ENCODE assay signal across 1 cellular context in the genomic region with DNA sequence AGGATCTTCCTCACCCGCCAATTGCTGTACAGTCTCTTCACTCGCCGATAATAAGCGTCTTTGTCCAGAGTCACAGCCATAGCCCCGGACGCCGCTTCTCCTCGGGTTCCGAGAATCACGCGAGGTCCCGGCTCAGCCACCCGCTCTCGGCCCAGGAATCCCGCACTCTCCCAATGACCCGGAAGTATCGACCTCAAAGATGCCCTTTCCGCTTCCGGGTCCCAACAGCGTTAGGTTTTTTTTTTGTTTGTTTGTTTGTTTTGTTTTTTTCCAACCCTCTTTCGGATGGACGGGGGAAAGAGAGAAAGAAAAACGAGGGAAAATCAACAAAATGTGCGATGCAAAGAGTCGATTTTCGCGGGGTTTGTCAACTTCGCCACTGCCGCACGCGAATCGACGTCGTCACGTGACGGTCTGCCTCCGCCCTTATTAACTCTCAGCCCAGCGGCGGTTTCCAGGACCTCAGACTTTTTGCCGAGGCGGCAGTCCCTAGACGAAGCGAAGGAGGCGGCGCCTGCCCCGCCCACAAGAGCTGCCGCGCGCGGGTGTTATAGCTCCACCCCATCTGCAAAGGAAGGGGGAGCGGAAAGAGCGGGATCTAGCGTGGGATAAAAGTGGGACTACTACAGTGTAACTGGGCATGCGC.
A peak's percentile ranks its signal among the peaks of the same experiment; 100 is the strongest.
TF ChIP-seq lines count a peak whose summit lies in the region.

Gene SUPT16H (minus strand): TSS at position 172 of the 646 bp plus-strand sequence. CDS start 92 bp downstream, at position 80.

TF ChIP-seq in K562, 482 proteins besides CTCF, POLR2A, EP300 and RAD21 (continued from another document and continues in another):
- no peak for TF ChIP-seq ZNF589 (CRISPR knock-in tag; IDR thresholded peaks at IDR 0.05; ENCODE audit: low read depth)
- TF ChIP-seq ZNF436 (CRISPR knock-in tag; IDR thresholded peaks at IDR 0.05), result no peak
- TF ChIP-seq ARNT (IDR thresholded peaks at IDR 0.05), result 0 out of 4 replicates have a peak, but pooled peaks have one; percentile 44 to 48
- TF ChIP-seq MTA2 (IDR thresholded peaks at IDR 0.05; ENCODE audit: low read depth), result peak; percentile 78
- TF ChIP-seq ZNF431 (CRISPR knock-in tag; IDR thresholded peaks at IDR 0.05), result no peak
- TF ChIP-seq BACH1 (tag; IDR thresholded peaks at IDR 0.05), result no peak
- peak; percentile 41; the same call in 1 of the 2 replicates for TF ChIP-seq ETV5 (CRISPR knock-in tag; IDR thresholded peaks at IDR 0.05; ENCODE audit: low read depth)
- peak; percentile 10; the same call in 1 of the 2 replicates for TF ChIP-seq ARID1B (IDR thresholded peaks at IDR 0.05)
- no peak for TF ChIP-seq ZNF717 (CRISPR knock-in tag; IDR thresholded peaks at IDR 0.05)
- TF ChIP-seq MEIS2 (IDR thresholded peaks at IDR 0.05; ENCODE audit: partially characterized antibody), result no peak
- no peak for TF ChIP-seq PCBP2 (IDR thresholded peaks at IDR 0.05; ENCODE audit: low read depth, low read length, poor library complexity, severe bottlenecking)
- TF ChIP-seq, protein P1, sequence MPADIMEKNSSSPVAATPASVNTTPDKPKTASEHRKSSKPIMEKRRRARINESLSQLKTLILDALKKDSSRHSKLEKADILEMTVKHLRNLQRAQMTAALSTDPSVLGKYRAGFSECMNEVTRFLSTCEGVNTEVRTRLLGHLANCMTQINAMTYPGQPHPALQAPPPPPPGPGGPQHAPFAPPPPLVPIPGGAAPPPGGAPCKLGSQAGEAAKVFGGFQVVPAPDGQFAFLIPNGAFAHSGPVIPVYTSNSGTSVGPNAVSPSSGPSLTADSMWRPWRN (IDR thresholded peaks at IDR 0.05; ENCODE audit: low read depth), result peak; percentile 60; the same call in 1 of the 2 replicates
- no peak for TF ChIP-seq ZFPM2 (CRISPR knock-in tag; IDR thresholded peaks at IDR 0.05)
- peak; percentile 39; the same call in 1 of the 2 replicates for TF ChIP-seq PTBP1 (IDR thresholded peaks at IDR 0.05; ENCODE audit: low read depth, low read length)
- peak; percentile 99 for TF ChIP-seq ZFX (CRISPR knock-in tag; IDR thresholded peaks at IDR 0.05)
- TF ChIP-seq PML (IDR thresholded peaks at IDR 0.05; ENCODE audit: low read length), result peak; percentile 51; the same call in 1 of the 2 replicates
- TF ChIP-seq, protein P2, sequence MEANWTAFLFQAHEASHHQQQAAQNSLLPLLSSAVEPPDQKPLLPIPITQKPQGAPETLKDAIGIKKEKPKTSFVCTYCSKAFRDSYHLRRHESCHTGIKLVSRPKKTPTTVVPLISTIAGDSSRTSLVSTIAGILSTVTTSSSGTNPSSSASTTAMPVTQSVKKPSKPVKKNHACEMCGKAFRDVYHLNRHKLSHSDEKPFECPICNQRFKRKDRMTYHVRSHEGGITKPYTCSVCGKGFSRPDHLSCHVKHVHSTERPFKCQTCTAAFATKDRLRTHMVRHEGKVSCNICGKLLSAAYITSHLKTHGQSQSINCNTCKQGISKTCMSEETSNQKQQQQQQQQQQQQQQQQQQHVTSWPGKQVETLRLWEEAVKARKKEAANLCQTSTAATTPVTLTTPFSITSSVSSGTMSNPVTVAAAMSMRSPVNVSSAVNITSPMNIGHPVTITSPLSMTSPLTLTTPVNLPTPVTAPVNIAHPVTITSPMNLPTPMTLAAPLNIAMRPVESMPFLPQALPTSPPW (CRISPR knock-in tag; IDR thresholded peaks at IDR 0.05), result peak; percentile 69
- TF ChIP-seq PHF21A (IDR thresholded peaks at IDR 0.05; ENCODE audit: borderline replicate concordance, low read depth), result 0 out of 2 replicates have a peak, but pooled peaks have one; percentile 23
- peak; percentile 80 for TF ChIP-seq EGR1 (conservative IDR thresholded peaks at IDR 0.05)
- TF ChIP-seq, protein P3, sequence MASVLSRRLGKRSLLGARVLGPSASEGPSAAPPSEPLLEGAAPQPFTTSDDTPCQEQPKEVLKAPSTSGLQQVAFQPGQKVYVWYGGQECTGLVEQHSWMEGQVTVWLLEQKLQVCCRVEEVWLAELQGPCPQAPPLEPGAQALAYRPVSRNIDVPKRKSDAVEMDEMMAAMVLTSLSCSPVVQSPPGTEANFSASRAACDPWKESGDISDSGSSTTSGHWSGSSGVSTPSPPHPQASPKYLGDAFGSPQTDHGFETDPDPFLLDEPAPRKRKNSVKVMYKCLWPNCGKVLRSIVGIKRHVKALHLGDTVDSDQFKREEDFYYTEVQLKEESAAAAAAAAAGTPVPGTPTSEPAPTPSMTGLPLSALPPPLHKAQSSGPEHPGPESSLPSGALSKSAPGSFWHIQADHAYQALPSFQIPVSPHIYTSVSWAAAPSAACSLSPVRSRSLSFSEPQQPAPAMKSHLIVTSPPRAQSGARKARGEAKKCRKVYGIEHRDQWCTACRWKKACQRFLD (CRISPR knock-in tag; IDR thresholded peaks at IDR 0.05), result 0 out of 2 replicates have a peak, but pooled peaks have one; percentile 47
- TF ChIP-seq CHD1 (IDR thresholded peaks at IDR 0.05; ENCODE audit: low read length), result peak; percentile 42
- TF ChIP-seq C11orf30 (IDR thresholded peaks at IDR 0.05; ENCODE audit: low read depth), result peak; percentile 82
- peak; percentile 95 for TF ChIP-seq BHLHE40 (IDR thresholded peaks at IDR 0.05; ENCODE audit: low read length)
- TF ChIP-seq NONO (IDR thresholded peaks at IDR 0.05; ENCODE audit: low read depth in 2 of 2, low read length in 1 of 2), result no peak
- no peak for TF ChIP-seq CBX2 (IDR thresholded peaks at IDR 0.05; ENCODE audit: insufficient read depth, low read length, poor library complexity, severe bottlenecking)
- TF ChIP-seq YBX1 (IDR thresholded peaks at IDR 0.05), result no peak
- no peak for TF ChIP-seq ZBED1 (IDR thresholded peaks at IDR 0.05)
- TF ChIP-seq SRSF7 (optimal IDR thresholded peaks at IDR 0.05; ENCODE audit: low read depth, low read length), result no peak
- peak; percentile 69 for TF ChIP-seq ASH1L (IDR thresholded peaks at IDR 0.05; ENCODE audit: borderline replicate concordance, low read depth, partially characterized antibody)
- TF ChIP-seq ARID2 (IDR thresholded peaks at IDR 0.05), result no peak
- TF ChIP-seq ZKSCAN8 (CRISPR knock-in tag; IDR thresholded peaks at IDR 0.05), result no peak
- TF ChIP-seq ZNF175 (CRISPR knock-in tag; IDR thresholded peaks at IDR 0.05; ENCODE audit: low read depth), result peak; percentile 53; the same call in 1 of the 2 replicates
- TF ChIP-seq OTX1 (CRISPR knock-in tag; IDR thresholded peaks at IDR 0.05), result no peak
- TF ChIP-seq CEBPB (tag; IDR thresholded peaks at IDR 0.05), result no peak
- TF ChIP-seq ATF1 (CRISPR knock-in tag; IDR thresholded peaks at IDR 0.05), result no peak
- TF ChIP-seq ATF1 (tag; IDR thresholded peaks at IDR 0.05), result peak; percentile 81
- TF ChIP-seq ZNF146 (CRISPR knock-in tag; IDR thresholded peaks at IDR 0.05; ENCODE audit: unreplicated experiment), result no peak
- TF ChIP-seq, protein P4, sequence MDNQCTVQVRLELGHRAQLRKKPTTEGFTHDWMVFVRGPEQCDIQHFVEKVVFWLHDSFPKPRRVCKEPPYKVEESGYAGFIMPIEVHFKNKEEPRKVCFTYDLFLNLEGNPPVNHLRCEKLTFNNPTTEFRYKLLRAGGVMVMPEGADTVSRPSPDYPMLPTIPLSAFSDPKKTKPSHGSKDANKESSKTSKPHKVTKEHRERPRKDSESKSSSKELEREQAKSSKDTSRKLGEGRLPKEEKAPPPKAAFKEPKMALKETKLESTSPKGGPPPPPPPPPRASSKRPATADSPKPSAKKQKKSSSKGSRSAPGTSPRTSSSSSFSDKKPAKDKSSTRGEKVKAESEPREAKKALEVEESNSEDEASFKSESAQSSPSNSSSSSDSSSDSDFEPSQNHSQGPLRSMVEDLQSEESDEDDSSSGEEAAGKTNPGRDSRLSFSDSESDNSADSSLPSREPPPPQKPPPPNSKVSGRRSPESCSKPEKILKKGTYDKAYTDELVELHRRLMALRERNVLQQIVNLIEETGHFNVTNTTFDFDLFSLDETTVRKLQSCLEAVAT (IDR thresholded peaks at IDR 0.05), result no peak
- TF ChIP-seq, protein P5, sequence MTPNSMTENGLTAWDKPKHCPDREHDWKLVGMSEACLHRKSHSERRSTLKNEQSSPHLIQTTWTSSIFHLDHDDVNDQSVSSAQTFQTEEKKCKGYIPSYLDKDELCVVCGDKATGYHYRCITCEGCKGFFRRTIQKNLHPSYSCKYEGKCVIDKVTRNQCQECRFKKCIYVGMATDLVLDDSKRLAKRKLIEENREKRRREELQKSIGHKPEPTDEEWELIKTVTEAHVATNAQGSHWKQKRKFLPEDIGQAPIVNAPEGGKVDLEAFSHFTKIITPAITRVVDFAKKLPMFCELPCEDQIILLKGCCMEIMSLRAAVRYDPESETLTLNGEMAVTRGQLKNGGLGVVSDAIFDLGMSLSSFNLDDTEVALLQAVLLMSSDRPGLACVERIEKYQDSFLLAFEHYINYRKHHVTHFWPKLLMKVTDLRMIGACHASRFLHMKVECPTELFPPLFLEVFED (CRISPR knock-in tag; conservative IDR thresholded peaks at IDR 0.05), result no peak
- peak; percentile 64; the same call in 1 of the 2 replicates for TF ChIP-seq ZNF766 (CRISPR knock-in tag; conservative IDR thresholded peaks at IDR 0.05)
- peak; percentile 77 to 86 for TF ChIP-seq FOXK2 (conservative IDR thresholded peaks at IDR 0.05 in 1 of 2, IDR thresholded peaks at IDR 0.05 in 1 of 2; ENCODE audit: low read depth in 2 of 2)
- TF ChIP-seq, protein P6, sequence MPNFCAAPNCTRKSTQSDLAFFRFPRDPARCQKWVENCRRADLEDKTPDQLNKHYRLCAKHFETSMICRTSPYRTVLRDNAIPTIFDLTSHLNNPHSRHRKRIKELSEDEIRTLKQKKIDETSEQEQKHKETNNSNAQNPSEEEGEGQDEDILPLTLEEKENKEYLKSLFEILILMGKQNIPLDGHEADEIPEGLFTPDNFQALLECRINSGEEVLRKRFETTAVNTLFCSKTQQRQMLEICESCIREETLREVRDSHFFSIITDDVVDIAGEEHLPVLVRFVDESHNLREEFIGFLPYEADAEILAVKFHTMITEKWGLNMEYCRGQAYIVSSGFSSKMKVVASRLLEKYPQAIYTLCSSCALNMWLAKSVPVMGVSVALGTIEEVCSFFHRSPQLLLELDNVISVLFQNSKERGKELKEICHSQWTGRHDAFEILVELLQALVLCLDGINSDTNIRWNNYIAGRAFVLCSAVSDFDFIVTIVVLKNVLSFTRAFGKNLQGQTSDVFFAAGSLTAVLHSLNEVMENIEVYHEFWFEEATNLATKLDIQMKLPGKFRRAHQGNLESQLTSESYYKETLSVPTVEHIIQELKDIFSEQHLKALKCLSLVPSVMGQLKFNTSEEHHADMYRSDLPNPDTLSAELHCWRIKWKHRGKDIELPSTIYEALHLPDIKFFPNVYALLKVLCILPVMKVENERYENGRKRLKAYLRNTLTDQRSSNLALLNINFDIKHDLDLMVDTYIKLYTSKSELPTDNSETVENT (CRISPR knock-in tag; IDR thresholded peaks at IDR 0.05), result peak; percentile 43; the same call in 1 of the 2 replicates
- TF ChIP-seq GTF2A2 (tag; IDR thresholded peaks at IDR 0.05), result no peak
- TF ChIP-seq CREM (IDR thresholded peaks at IDR 0.05; ENCODE audit: low read depth), result peak; percentile 39
- TF ChIP-seq XRCC3 (IDR thresholded peaks at IDR 0.05), result no peak
- peak; percentile 98 for TF ChIP-seq RAD51 (IDR thresholded peaks at IDR 0.05; ENCODE audit: borderline replicate concordance, low read depth)
- peak; percentile 61 for TF ChIP-seq ZNF316 (IDR thresholded peaks at IDR 0.05)
- peak in 1 of 2 experiments; percentile 22; a peak in 1 of 4 replicates for TF ChIP-seq MAZ (CRISPR knock-in tag; conservative IDR thresholded peaks at IDR 0.05 in 1 of 2, IDR thresholded peaks at IDR 0.05 in 1 of 2)
- peak; percentile 39 for TF ChIP-seq POLR2B (IDR thresholded peaks at IDR 0.05; ENCODE audit: low read depth, partially characterized antibody)
- TF ChIP-seq PHF20 (IDR thresholded peaks at IDR 0.05; ENCODE audit: partially characterized antibody), result peak; percentile 88
- peak; percentile 62 for TF ChIP-seq KDM5B (IDR thresholded peaks at IDR 0.05; ENCODE audit: insufficient replicate concordance, low read depth, low read length)
- no peak for TF ChIP-seq DLX4 (CRISPR knock-in tag; IDR thresholded peaks at IDR 0.05)
- TF ChIP-seq NR2C2 (CRISPR knock-in tag; IDR thresholded peaks at IDR 0.05), result peak; percentile 96
- peak; percentile 100 for TF ChIP-seq NR2C2 (tag; IDR thresholded peaks at IDR 0.05)
- 0 out of 2 replicates have a peak, but pooled peaks have one; percentile 28 for TF ChIP-seq MAFG (tag; conservative IDR thresholded peaks at IDR 0.05)
- no peak for TF ChIP-seq ZNF134 (CRISPR knock-in tag; conservative IDR thresholded peaks at IDR 0.05)
- peak; percentile 93 for TF ChIP-seq RBBP5 (IDR thresholded peaks at IDR 0.05; ENCODE audit: borderline replicate concordance, insufficient read depth, low read length, poor library complexity, severe bottlenecking)
- peak; percentile 37; the same call in 1 of the 2 replicates for TF ChIP-seq NBN (IDR thresholded peaks at IDR 0.05; ENCODE audit: low read depth)
- TF ChIP-seq TBP (optimal IDR thresholded peaks at IDR 0.05; ENCODE audit: low read depth, low read length), result peak; percentile 63
- TF ChIP-seq E2F8 (IDR thresholded peaks at IDR 0.05; ENCODE audit: low read depth, partially characterized antibody), result peak; percentile 93
- TF ChIP-seq GTF2E2 (tag; IDR thresholded peaks at IDR 0.05), result peak; percentile 74; the same call in 1 of the 2 replicates
